In genomic region chr19:2097330-2098327, GRCh38 we compare ENCODE assay signal across 8 cellular contexts.
A peak's percentile ranks its signal among the peaks of the same experiment; 100 is the strongest.
DNase-seq lines count a peak whose midpoint lies in the region; ATAC-seq and TF ChIP-seq lines count a peak whose summit lies in the region.

No MANE protein-coding gene starts in this region.

- H3K9ac ChIP-seq in Loucy (ENCODE audit: low read depth, low read length, poor library complexity, severe bottlenecking) (peak overlapping the region; percentile 64), iPS-20b (ENCODE audit: low read depth, low read length) (peak overlapping the region; percentile 8; the same call in 1 of the 2 replicates)

- peak overlapping the region; percentile 69; the same call in 1 of the 2 replicates for H2AFZ ChIP-seq in Loucy (ENCODE audit: low read length)

- peak overlapping the region; percentile 67 for H3K4me3 ChIP-seq in Loucy (ENCODE audit: low read length, poor library complexity, severe bottlenecking)
- peak overlapping the region; percentile 66; the same call in 1 of the 2 replicates for H3K4me3 ChIP-seq in iPS-20b (ENCODE audit: low read length)

- no peaks in the 10 kb centered on the region for H3K9me2 ChIP-seq in Loucy (replicated peaks; ENCODE audit: low read depth, low read length)

- peaks cover 34% of the 10 kb centered on the region for H3K79me2 ChIP-seq in Loucy (ENCODE audit: insufficient read depth, low read length)

- H3F3A ChIP-seq in Loucy (ENCODE audit: low read depth) = no peaks in the 10 kb centered on the region

- no peak for TF ChIP-seq CTCF in Loucy (conservative IDR thresholded peaks at IDR 0.05; ENCODE audit: low read length)

- H4K20me1 ChIP-seq in Loucy (ENCODE audit: insufficient read depth, low read length, poor library complexity, severe bottlenecking) = peaks cover 2% of the 10 kb centered on the region

- peak; percentile 5 for ATAC-seq in GM18870 (IDR thresholded peaks at IDR 0.05; ENCODE audit: unreplicated experiment)
- ATAC-seq in HG02870 (IDR thresholded peaks at IDR 0.05; ENCODE audit: unreplicated experiment) = no peak
- ATAC-seq in GM21825 (IDR thresholded peaks at IDR 0.05; ENCODE audit: unreplicated experiment) = no peak

- H3K36me3 ChIP-seq in Loucy (ENCODE audit: insufficient read depth, low read length) (peaks cover 24% of the 10 kb centered on the region; the same call in 1 of the 2 replicates), iPS-20b (ENCODE audit: insufficient read depth, low read depth, low read length) (peaks cover 27% of the 10 kb centered on the region)

- DNase-seq in activated gamma-delta T cell treated with Interleukin-2 at 50 U/mL for 16 hours (peak; percentile 32), ecto neural progenitor cell (ENCODE audit: low spot score) (no peak)
- DNase-seq in stimulated activated naive CD4-positive, alpha-beta T cell treated with Interleukin-2 at 50 U/mL for 16 hours (lab: John Stamatoyannopoulos, UW) = peak; percentile 58

- H3K27me3 ChIP-seq in Loucy (ENCODE audit: insufficient read depth, low read length, poor library complexity, severe bottlenecking) (no peaks in the 10 kb centered on the region), iPS-20b (ENCODE audit: insufficient read depth, low read length) (no peaks in the 10 kb centered on the region)

- peaks cover 19% of the 10 kb centered on the region for H3K4me1 ChIP-seq in Loucy (ENCODE audit: insufficient read depth, low read length, poor library complexity, severe bottlenecking)
- no peaks in the 10 kb centered on the region for H3K4me1 ChIP-seq in iPS-20b (ENCODE audit: insufficient read depth, low read length)

- H3K4me2 ChIP-seq in Loucy (ENCODE audit: low read depth, low read length, poor library complexity, severe bottlenecking) = peak overlapping the region; percentile 79

- no peak overlapping the region for H3K27ac ChIP-seq in iPS-20b (ENCODE audit: low read length)

- H3K9me3 ChIP-seq in Loucy (ENCODE audit: insufficient read depth, low read depth, low read length) (no peaks in the 10 kb centered on the region), iPS-20b (ENCODE audit: insufficient read depth, low read depth, low read length) (no peaks in the 10 kb centered on the region)
